In the genomic region with DNA sequence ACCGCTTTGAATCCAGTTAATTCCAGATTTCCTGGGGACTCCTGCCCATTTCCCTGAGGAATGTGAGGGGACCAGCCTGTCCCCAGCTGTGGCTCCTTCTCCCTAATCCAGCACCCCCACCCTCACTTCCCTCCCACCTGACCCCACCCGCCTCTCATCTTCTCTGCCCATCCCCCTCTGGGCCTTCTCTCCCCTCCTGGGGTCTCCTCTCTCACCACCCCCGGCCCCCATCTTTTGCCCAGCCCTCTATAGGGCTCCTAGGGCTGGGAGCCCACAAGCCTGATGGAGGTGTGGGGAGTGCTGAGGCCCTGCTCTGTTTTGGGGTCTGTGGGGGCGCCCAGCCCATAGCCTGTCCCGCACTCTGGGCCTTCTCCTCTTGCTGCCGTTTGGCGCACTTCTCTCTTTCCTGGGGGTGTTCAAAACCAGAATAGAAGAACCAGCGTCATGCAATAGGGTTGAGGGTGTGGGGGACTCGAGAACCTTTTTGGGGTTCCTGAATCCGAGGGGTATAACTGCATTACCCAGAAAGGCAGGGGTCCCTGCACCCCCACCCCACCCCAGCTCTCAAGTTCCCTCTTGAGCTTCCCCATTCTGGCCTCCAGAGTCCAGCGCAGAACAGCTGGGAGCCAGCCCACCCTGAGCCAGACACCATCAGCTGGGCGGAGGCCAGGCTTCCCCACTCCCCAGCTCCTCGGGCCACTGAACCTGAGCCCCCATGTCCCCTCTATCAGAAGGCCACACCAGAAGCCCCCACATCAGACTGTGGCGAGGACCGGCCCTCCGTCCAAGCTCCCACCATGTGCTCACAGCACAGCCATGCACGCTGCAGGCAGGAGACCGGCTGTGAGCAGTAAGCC, we compare ENCODE assay signal across 14 cellular contexts.
"Had no signal": no experiment of that assay in that cellular context is flagged by ENCODE, and none has a peak within 500 bp of the region (broad histone marks: within the 10 kb centered on the region; RNA-seq: fewer than 3 reads in every experiment).

No MANE protein-coding gene starts in this region.

- H3K27me3 ChIP-seq: adrenal gland, hepatocyte, right lobe of liver, testis had no signal

- H3K4me3 ChIP-seq: adrenal gland, hepatocyte, right lobe of liver, testis had no signal

- H3K27ac ChIP-seq: adrenal gland, hepatocyte, right lobe of liver, testis had no signal

- H3K4me3 Mint-ChIP-seq: T-helper 1 cell treated with Interleukin-12 subunit alpha and Interleukin-12 subunit beta and Interleukin-4 antibody, amounts not matched to agents 30 μg/mL and 1 μg/mL, for 36 hours; WTC11 had no signal

- H3K36me3 ChIP-seq: adrenal gland, right lobe of liver had no signal

- DNase-seq: activated naive CD4-positive, alpha-beta T cell treated with anti-CD3 and anti-CD28 coated beads, Interleukin-2, amount 50 U/mL, for 16 hours; activated T-cell treated with anti-CD3 and anti-CD28 coated beads, Interleukin-2, amount 50 U/mL, for 1 hour; adrenal gland; central memory CD4-positive, alpha-beta T cell; dermis blood vessel endothelial cell; mammary epithelial cell; SK-N-SH; stimulated activated CD4-positive, alpha-beta T cell treated with anti-CD3 and anti-CD28 coated beads, Interleukin-2, amount 100 ng/mL, for 24 hours; stimulated activated naive CD8-positive, alpha-beta T cell treated with anti-CD3 and anti-CD28 coated beads, Interleukin-15, Interleukin-2, amounts not matched to agents 100 U/mL and 50 U/mL, for 24 hours; testis had no signal

- H3K27ac Mint-ChIP-seq: WTC11 had no signal

- H3K4me1 Mint-ChIP-seq: WTC11 had no signal

- ATAC-seq: right lobe of liver; stimulated activated naive CD8-positive, alpha-beta T cell treated with anti-CD3 and anti-CD28 coated beads, Interleukin-15, Interleukin-2, amounts not matched to agents 100 U/mL and 50 U/mL, for 24 hours; WTC11 had no signal

- H3K9me3 Mint-ChIP-seq: T-helper 1 cell treated with Interleukin-12 subunit alpha and Interleukin-12 subunit beta and Interleukin-4 antibody, amounts not matched to agents 30 μg/mL and 1 μg/mL, for 36 hours; WTC11 had no signal

- H3K9me3 ChIP-seq: adrenal gland, right lobe of liver, SK-N-SH, testis had no signal
